In the genomic region with DNA sequence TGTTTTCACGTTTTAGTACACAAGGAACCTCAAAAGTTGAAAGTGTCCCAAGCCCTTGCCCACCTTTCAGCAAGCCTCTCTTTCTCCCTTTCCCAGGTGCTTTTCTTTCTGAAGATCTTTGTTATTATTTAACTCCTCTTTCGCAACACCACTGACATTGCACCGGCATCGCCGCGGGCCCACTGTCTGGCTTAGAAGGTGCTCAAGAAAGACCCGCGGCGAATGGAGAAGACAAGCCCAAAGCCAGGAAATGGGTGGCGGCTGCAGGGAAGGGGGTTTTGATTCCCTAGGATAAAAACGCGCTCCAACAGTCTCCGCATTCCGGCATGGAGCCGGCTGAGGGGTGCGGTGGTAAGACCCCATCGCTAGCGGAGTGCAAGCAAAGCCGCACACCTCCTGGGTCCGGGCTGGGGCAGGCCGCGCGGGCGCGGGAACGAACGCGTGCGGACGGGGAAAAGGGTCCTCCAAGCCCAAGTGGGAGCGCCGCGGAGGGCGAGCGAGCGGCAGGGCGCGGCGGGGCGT, we compare ENCODE assay signal across 9 cellular contexts. TPM values are rescaled to one million over a fixed set of nuclear protein-coding genes. Genes with fewer than 3 reads are reported as not detected.
DNase-seq lines count a peak whose midpoint lies in the region; ATAC-seq and TF ChIP-seq lines count a peak whose summit lies in the region.
"Had no signal": no experiment of that assay in that cellular context is flagged by ENCODE, and none has a peak within 500 bp of the region (broad histone marks: within the 10 kb centered on the region; RNA-seq: fewer than 3 reads in every experiment).

No MANE protein-coding gene starts in this region.

- ATAC-seq in activated B cell treated with CpG ODN at 0.5 μM for 24 hours (ENCODE audit: low read depth) = no peak
- peak; percentile 1 for ATAC-seq in gastroesophageal sphincter
- peak in 1 of 2 donors; percentile 2 for ATAC-seq in gastrocnemius medialis
- ATAC-seq in HG02840 (IDR thresholded peaks at IDR 0.05; ENCODE audit: low FRiP score, unreplicated experiment) = no peak
- no peak for ATAC-seq in GM21723 (IDR thresholded peaks at IDR 0.05; ENCODE audit: unreplicated experiment)

- H3K4me3 ChIP-seq in H7 (ENCODE audit: insufficient read depth, low read depth, low read length) (peak overlapping the region; percentile 52), gastroesophageal sphincter (peak overlapping the region; percentile 55 to 65), gastrocnemius medialis (peak overlapping the region; percentile 73 to 84 (median 76))

- POLR2A ChIA-PET in activated B cell treated with CpG ODN at 0.5 μM for 24 hours (lab: Charles Lee) = no interaction called here

- H3K9me3 Mint-ChIP-seq in activated B cell treated with CpG ODN at 0.5 μM for 24 hours = peaks cover 17% of the 10 kb centered on the region

- CTCF ChIA-PET in activated B cell treated with CpG ODN at 0.5 μM for 24 hours (lab: Charles Lee) = no interaction called here

- H3K4me1 ChIP-seq in gastroesophageal sphincter = peaks cover 0 to 30% (median 7%) of the 10 kb centered on the region in 3 donors
- peaks cover 12 to 27% of the 10 kb centered on the region in 2 donors for H3K4me1 ChIP-seq in gastrocnemius medialis

- intact Hi-C loops in activated B cell treated with CpG ODN at 0.5 μM for 24 hours (cut with micrococcal nuclease) = loop anchor here (5.0 to 10.0 kb wide), 2 partner anchors 76 to 536 kb away; partner anchors contain the start of gene GRPEL2
- intact Hi-C loops in gastrocnemius medialis (cut with DNase I; ENCODE audit: low total_unique reads) = loop anchor here (5.0 to 10.0 kb wide), 4 partner anchors 76 to 444 kb away; partner anchors contain the start of genes ABLIM3, ADRB2, CSNK1A1 and GRPEL2

- no peak for TF ChIP-seq EP300 in gastroesophageal sphincter (IDR thresholded peaks at IDR 0.05)

- TF ChIP-seq CTCF in activated B cell treated with CpG ODN at 0.5 μM for 24 hours (IDR thresholded peaks at IDR 0.05) (no peak), gastroesophageal sphincter (IDR thresholded peaks at IDR 0.05) (no peak), gastrocnemius medialis (IDR thresholded peaks at IDR 0.05 in 4 of 5, conservative IDR thresholded peaks at IDR 0.05 in 1 of 5) (no peak)

- in situ Hi-C loops in gastrocnemius medialis (cut with MboI; ENCODE audit: low sequenced_read_pairs in 4 of 4) = no loop called here

- H3K27ac Mint-ChIP-seq in activated B cell treated with CpG ODN at 0.5 μM for 24 hours = no peak overlapping the region

- H3K27me3 ChIP-seq in H7 (ENCODE audit: control insufficient read depth, insufficient read depth, low read length) (peaks cover 27% of the 10 kb centered on the region), gastroesophageal sphincter (no peaks in the 10 kb centered on the region), gastrocnemius medialis (no peaks in the 10 kb centered on the region)

- H3K27ac ChIP-seq in gastroesophageal sphincter = peak overlapping the region in 3 of 4 donors; percentile 79 to 81 (median 80)
- peak overlapping the region; percentile 74 to 94 (median 91) for H3K27ac ChIP-seq in gastrocnemius medialis
- H3K27ac ChIP-seq: HL-60 had no signal

- DNase-seq in H7 (no peak), activated B cell treated with CpG ODN at 0.5 μM for 24 hours (no peak), gastrocnemius medialis (no peak), DMS153 (lab: John Stamatoyannopoulos, UW) (no peak), Ammon's horn (ENCODE audit: low spot score) (no peak)

- TF ChIP-seq POLR2A in gastroesophageal sphincter (IDR thresholded peaks at IDR 0.05) (no peak), gastrocnemius medialis (IDR thresholded peaks at IDR 0.05) (no peak)

- H3K27me3 Mint-ChIP-seq in activated B cell treated with CpG ODN at 0.5 μM for 24 hours = peaks cover 51% of the 10 kb centered on the region

- H3K4me3 Mint-ChIP-seq in activated B cell treated with CpG ODN at 0.5 μM for 24 hours = peak overlapping the region; percentile 66

- H3K9me3 ChIP-seq in gastroesophageal sphincter = peaks cover 0 to 14% (median 0%) of the 10 kb centered on the region in 3 donors
- H3K9me3 ChIP-seq in gastrocnemius medialis = no peaks in the 10 kb centered on the region

- WGBS in gastroesophageal sphincter (ENCODE audit: low coverage in 1 of 2), 2 donors = 18 to 50% methylated on average over 1 to 14 of the region's 40 CpGs

- H3K4me1 Mint-ChIP-seq in activated B cell treated with CpG ODN at 0.5 μM for 24 hours = peaks cover 9% of the 10 kb centered on the region

- H3K36me3 Mint-ChIP-seq in activated B cell treated with CpG ODN at 0.5 μM for 24 hours (ENCODE audit: low read depth) = peaks cover 10% of the 10 kb centered on the region

- H3K36me3 ChIP-seq in H7 (replicated peaks; ENCODE audit: control insufficient read depth, insufficient read depth, low read length) (no peaks in the 10 kb centered on the region), gastroesophageal sphincter (no peaks in the 10 kb centered on the region), gastrocnemius medialis (no peaks in the 10 kb centered on the region)

RNA-seq across cellular contexts. Expression of gene AFAP1L1, which starts 0.4 kb away (rescaled TPM):
- 2.2 and 3.3 TPM in 2 replicates for total RNA-seq in H7 (2014; rRNA removed; shearing (Covaris generic))
- 0.44 TPM in 1 of 2 replicates, not detected in the other for total RNA-seq in activated B cell treated with CpG ODN at 0.5 μM for 24 hours
- total RNA-seq in gastroesophageal sphincter = 10 to 100 TPM; 10.3 to 20.6 (median 14.0) TPM
- total RNA-seq in gastrocnemius medialis = 10 to 100 TPM; 28.6 to 39.9 (median 32.9) TPM
